28 cellular contexts compared by ENCODE assay signal in the genomic region with DNA sequence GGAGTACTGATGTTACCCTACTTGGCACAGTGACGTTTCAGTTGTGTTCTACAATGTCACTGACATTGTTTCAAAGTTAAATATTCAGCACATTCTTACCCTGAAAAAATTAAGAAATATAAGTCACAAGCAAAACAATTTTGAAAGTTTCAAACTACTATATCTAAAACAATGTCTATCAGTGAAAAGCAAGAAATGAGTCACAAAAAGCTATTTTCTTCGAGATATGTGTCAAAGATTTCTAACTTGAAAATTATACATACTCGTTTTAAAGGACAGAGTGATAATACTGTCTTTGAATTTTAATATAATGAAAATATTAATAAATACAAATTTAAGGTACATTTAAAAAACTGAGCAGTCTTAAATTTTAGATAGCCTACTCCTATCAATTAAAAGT.
"Had no signal": no experiment of that assay in that cellular context is flagged by ENCODE, and none has a peak within 500 bp of the region (broad histone marks: within the 10 kb centered on the region; RNA-seq: fewer than 3 reads in every experiment).

No MANE protein-coding gene starts in this region.

- ATAC-seq: activated CD4-positive, alpha-beta T cell treated with anti-CD3 and anti-CD28 coated beads for 36 hours; activated CD8-positive, alpha-beta memory T cell treated with anti-CD3 and anti-CD28 coated beads, Interleukin-2, amount 10 ng/mL, durations not matched to agents 7 days and 5 days; activated CD8-positive, alpha-beta T cell treated with anti-CD3 and anti-CD28 coated beads, Interleukin-2, amount 10 ng/mL, durations not matched to agents 7 days and 5 days; activated T-cell treated with anti-CD3 and anti-CD28 coated beads, Interleukin-2, amount 50 U/mL, for 72 hours; esophagus mucosa; heart right ventricle; WTC11 had no signal

- H3K4me3 ChIP-seq: coronary artery, dorsolateral prefrontal cortex, heart right ventricle had no signal

- H3K27ac Mint-ChIP-seq: activated CD4-positive, alpha-beta memory T cell treated with anti-CD3 and anti-CD28 coated beads for 36 hours; activated CD4-positive, alpha-beta T cell treated with anti-CD3 and anti-CD28 coated beads for 36 hours; activated CD4-positive, alpha-beta T cell treated with anti-CD3 and anti-CD28 coated beads, Interleukin-2, amount 10 ng/mL, durations not matched to agents 24 days and 14 days; activated CD8-positive, alpha-beta memory T cell treated with anti-CD3 and anti-CD28 coated beads, Interleukin-2, amount 10 ng/mL, durations not matched to agents 7 days and 5 days; activated CD8-positive, alpha-beta T cell treated with anti-CD3 and anti-CD28 coated beads, Interleukin-2, amount 10 ng/mL, durations not matched to agents 7 days and 5 days; activated naive CD8-positive, alpha-beta T cell; activated T-cell treated with anti-CD3 and anti-CD28 coated beads, Interleukin-2, amount 50 U/mL, for 24 hours; activated T-cell treated with anti-CD3 and anti-CD28 coated beads, Interleukin-2, amount 50 U/mL, for 72 hours; dendritic cell treated with granulocyte-macrophage colony-stimulating factor and Interleukin-4, amounts not matched to agents 40 ng/mL and 50 ng/mL, for 4 days; endodermal cell; WTC11 had no signal

- H3K9me3 Mint-ChIP-seq: activated CD4-positive, alpha-beta memory T cell treated with anti-CD3 and anti-CD28 coated beads for 36 hours; activated CD4-positive, alpha-beta T cell treated with anti-CD3 and anti-CD28 coated beads, Interleukin-2, amount 10 ng/mL, durations not matched to agents 24 days and 14 days; activated T-cell treated with anti-CD3 and anti-CD28 coated beads, Interleukin-2, amount 50 U/mL, for 24 hours; activated T-cell treated with anti-CD3 and anti-CD28 coated beads, Interleukin-2, amount 50 U/mL, for 72 hours; central memory CD8-positive, alpha-beta T cell; dendritic cell treated with granulocyte-macrophage colony-stimulating factor and Interleukin-4, amounts not matched to agents 40 ng/mL and 50 ng/mL, for 4 days; endodermal cell; WTC11 had no signal

- DNase-seq: activated CD4-positive, alpha-beta memory T cell treated with anti-CD3 and anti-CD28 coated beads for 36 hours; activated CD4-positive, alpha-beta T cell treated with anti-CD3 and anti-CD28 coated beads for 36 hours; activated CD4-positive, alpha-beta T cell treated with anti-CD3 and anti-CD28 coated beads, Interleukin-2, amount 10 ng/mL, durations not matched to agents 24 days and 14 days; activated CD8-positive, alpha-beta memory T cell treated with anti-CD3 and anti-CD28 coated beads, Interleukin-2, amount 10 ng/mL, durations not matched to agents 7 days and 5 days; activated CD8-positive, alpha-beta memory T cell treated with anti-CD3 and anti-CD28 coated beads, Interleukin-2, amount 50 U/mL, for 4 hours; activated CD8-positive, alpha-beta T cell treated with anti-CD3 and anti-CD28 coated beads, Interleukin-2, amount 10 ng/mL, durations not matched to agents 7 days and 5 days; activated effector memory CD4-positive, alpha-beta T cell treated with Interleukin-2 at 50 U/mL for 16 hours; activated gamma-delta T cell treated with Interleukin-2 at 50 U/mL for 16 hours; activated naive CD4-positive, alpha-beta T cell treated with anti-CD3 and anti-CD28 coated beads, Interleukin-2, amount 50 U/mL, for 16 hours; activated naive CD4-positive, alpha-beta T cell treated with Interleukin-2 at 50 U/mL for 16 hours; activated T-cell treated with anti-CD3 and anti-CD28 coated beads, Interleukin-2, amount 50 U/mL, for 24 hours; activated T-cell treated with anti-CD3 and anti-CD28 coated beads, Interleukin-2, amount 50 U/mL, for 72 hours; amniotic stem cell; anterior cingulate cortex; brain microvascular endothelial cell; dorsolateral prefrontal cortex; effector memory CD4-positive, alpha-beta T cell; endodermal cell; foreskin fibroblast; heart right ventricle; T-helper 1 cell had no signal

- H3K4me3 Mint-ChIP-seq: activated CD4-positive, alpha-beta memory T cell treated with anti-CD3 and anti-CD28 coated beads for 36 hours; activated CD4-positive, alpha-beta T cell treated with anti-CD3 and anti-CD28 coated beads for 36 hours; activated CD4-positive, alpha-beta T cell treated with anti-CD3 and anti-CD28 coated beads, Interleukin-2, amount 10 ng/mL, durations not matched to agents 24 days and 14 days; activated CD8-positive, alpha-beta memory T cell treated with anti-CD3 and anti-CD28 coated beads, Interleukin-2, amount 10 ng/mL, durations not matched to agents 7 days and 5 days; activated CD8-positive, alpha-beta T cell treated with anti-CD3 and anti-CD28 coated beads, Interleukin-2, amount 10 ng/mL, durations not matched to agents 7 days and 5 days; activated naive CD8-positive, alpha-beta T cell; activated T-cell treated with anti-CD3 and anti-CD28 coated beads, Interleukin-2, amount 50 U/mL, for 24 hours; activated T-cell treated with anti-CD3 and anti-CD28 coated beads, Interleukin-2, amount 50 U/mL, for 72 hours; central memory CD8-positive, alpha-beta T cell; dendritic cell treated with granulocyte-macrophage colony-stimulating factor and Interleukin-4, amounts not matched to agents 40 ng/mL and 50 ng/mL, for 4 days; endodermal cell; WTC11 had no signal

- H3K27me3 ChIP-seq: brain microvascular endothelial cell, dorsolateral prefrontal cortex, heart right ventricle had no signal

- H3K4me1 Mint-ChIP-seq: central memory CD8-positive, alpha-beta T cell; WTC11 had no signal

- H3K27me3 Mint-ChIP-seq: activated CD4-positive, alpha-beta memory T cell treated with anti-CD3 and anti-CD28 coated beads for 36 hours; activated CD4-positive, alpha-beta T cell treated with anti-CD3 and anti-CD28 coated beads for 36 hours; activated CD4-positive, alpha-beta T cell treated with anti-CD3 and anti-CD28 coated beads, Interleukin-2, amount 10 ng/mL, durations not matched to agents 24 days and 14 days; activated CD8-positive, alpha-beta memory T cell treated with anti-CD3 and anti-CD28 coated beads, Interleukin-2, amount 10 ng/mL, durations not matched to agents 7 days and 5 days; activated naive CD8-positive, alpha-beta T cell; activated T-cell treated with anti-CD3 and anti-CD28 coated beads, Interleukin-2, amount 50 U/mL, for 24 hours; central memory CD8-positive, alpha-beta T cell; dendritic cell treated with granulocyte-macrophage colony-stimulating factor and Interleukin-4, amounts not matched to agents 40 ng/mL and 50 ng/mL, for 4 days had no signal

- H3K27ac ChIP-seq: brain microvascular endothelial cell, coronary artery, dorsolateral prefrontal cortex, VCaP had no signal

- H3K9me3 ChIP-seq: heart right ventricle had no signal
